ENCODE assay signal across 12 cellular contexts in the genomic region with DNA sequence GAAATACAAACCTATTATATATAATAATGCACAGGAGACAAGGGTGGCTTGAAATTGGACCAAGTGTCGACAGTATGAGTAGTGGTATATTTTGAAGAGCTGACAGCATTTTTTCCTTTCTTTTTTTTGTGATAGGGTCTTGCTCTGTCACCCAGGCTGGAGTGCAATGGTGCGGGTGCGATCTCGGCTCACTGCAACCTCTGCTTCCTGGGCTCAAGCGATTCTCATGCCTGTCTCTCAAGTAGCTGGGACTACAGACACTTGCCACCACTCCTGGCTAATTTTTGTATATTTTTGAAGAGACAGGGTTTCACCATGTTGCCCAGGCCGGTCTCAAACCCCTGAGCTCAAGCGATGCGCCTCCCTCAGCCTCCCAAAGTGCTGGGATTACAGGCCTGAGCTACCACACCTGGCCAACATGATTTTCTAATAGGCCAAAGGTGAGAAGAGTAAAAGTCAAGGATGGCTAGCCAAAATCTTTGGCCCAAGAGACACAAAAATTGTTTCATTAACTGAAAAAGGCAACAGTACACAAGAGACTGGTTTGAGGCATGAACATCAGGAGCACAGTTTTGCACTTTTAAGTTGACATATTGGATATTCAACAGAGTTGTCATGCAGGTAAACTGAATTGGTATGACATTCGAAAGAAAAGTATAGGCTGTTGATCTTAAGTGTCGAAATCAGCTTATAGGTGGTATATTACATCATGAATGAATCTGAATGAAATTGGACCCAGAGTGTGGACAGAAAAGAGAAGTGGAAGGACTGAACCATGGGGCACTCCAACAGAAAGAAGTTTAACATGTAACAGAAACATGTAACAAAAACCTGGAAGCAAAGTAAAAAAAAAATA. TPM values are rescaled to one million over a fixed set of nuclear protein-coding genes. Genes with fewer than 3 reads are reported as not detected.
DNase-seq lines count a peak whose midpoint lies in the region; FAIRE-seq and TF ChIP-seq lines count a peak whose summit lies in the region.
"Had no signal": no experiment of that assay in that cellular context is flagged by ENCODE, and none has a peak within 500 bp of the region (broad histone marks: within the 10 kb centered on the region; RNA-seq: fewer than 3 reads in every experiment).

No MANE protein-coding gene starts in this region.

- H3K27ac Mint-ChIP-seq in activated CD4-positive, alpha-beta memory T cell treated with anti-CD3 and anti-CD28 coated beads, Interleukin-2, amount 10 ng/mL, durations not matched to agents 7 days and 5 days: peak overlapping the region; percentile 65

- H2AFZ ChIP-seq in ACC112 (ENCODE audit: low read length, unreplicated experiment): no peak overlapping the region

- no peak overlapping the region for H4K8ac ChIP-seq in mesendoderm (ENCODE audit: low read depth, low read length)

- H3K27ac ChIP-seq in ACC112 (ENCODE audit: low read depth, low read length): peak overlapping the region; percentile 61
- H3K27ac ChIP-seq in mesendoderm (ENCODE audit: low read depth, low read length): no peak overlapping the region

- no peaks in the 10 kb centered on the region for H3K9me3 Mint-ChIP-seq in activated CD4-positive, alpha-beta memory T cell treated with anti-CD3 and anti-CD28 coated beads, Interleukin-2, amount 10 ng/mL, durations not matched to agents 7 days and 5 days

- H3K4me1 ChIP-seq in ACC112 (ENCODE audit: control insufficient read depth, insufficient read depth, low read length, unreplicated experiment) (peaks cover 50% of the 10 kb centered on the region), mesendoderm (ENCODE audit: control insufficient read depth, low read depth, low read length) (no peaks in the 10 kb centered on the region)

- POLR2A ChIA-PET in activated CD4-positive, alpha-beta memory T cell treated with anti-CD3 and anti-CD28 coated beads, Interleukin-2, amount 10 ng/mL, durations not matched to agents 7 days and 5 days (lab: Charles Lee): interaction anchor here (0.7 to 6.3 kb wide), 14 partner anchors 8 to 242 kb away, joined by 3 to 76 read pairs (median 4); a partner anchor contains a TSS

- no peak overlapping the region for H3K4ac ChIP-seq in mesendoderm (ENCODE audit: low read depth, low read length)

- H3K79me2 ChIP-seq in ACC112 (ENCODE audit: control insufficient read depth, insufficient read depth, low read length, unreplicated experiment): peaks cover 90% of the 10 kb centered on the region
- peaks cover 90% of the 10 kb centered on the region for H3K79me2 ChIP-seq in mesendoderm (ENCODE audit: control insufficient read depth, insufficient read depth, low read length)

- H3K27me3 ChIP-seq in ACC112 (ENCODE audit: insufficient read depth, low read length): no peaks in the 10 kb centered on the region
- H3K27me3 ChIP-seq in mesendoderm (ENCODE audit: insufficient read depth, low read length, poor library complexity): no peaks in the 10 kb centered on the region

- peaks cover 78% of the 10 kb centered on the region for H3K36me3 Mint-ChIP-seq in activated CD4-positive, alpha-beta memory T cell treated with anti-CD3 and anti-CD28 coated beads, Interleukin-2, amount 10 ng/mL, durations not matched to agents 7 days and 5 days (ENCODE audit: low read depth)

- H2BK5ac ChIP-seq in mesendoderm (ENCODE audit: low read length): no peak overlapping the region

- H3K56ac ChIP-seq in mesendoderm (ENCODE audit: low read length): no peak overlapping the region

- peaks cover 73% of the 10 kb centered on the region for H3K4me1 Mint-ChIP-seq in activated CD4-positive, alpha-beta memory T cell treated with anti-CD3 and anti-CD28 coated beads, Interleukin-2, amount 10 ng/mL, durations not matched to agents 7 days and 5 days

- no peaks in the 10 kb centered on the region for H3K79me1 ChIP-seq in mesendoderm (ENCODE audit: low read length)

- H4K5ac ChIP-seq in mesendoderm (ENCODE audit: low read length): no peak overlapping the region

- peak overlapping the region; percentile 10 for H3K9ac ChIP-seq in mesendoderm (ENCODE audit: low read length)

- no peak overlapping the region for H3K4me3 ChIP-seq in ACC112 (ENCODE audit: low read depth, low read length)
- H3K4me3 ChIP-seq in mesendoderm (ENCODE audit: low read length): no peak overlapping the region
- H3K4me3 ChIP-seq in foreskin fibroblast (ENCODE audit: low read depth in 1 of 2, low read length in 2 of 2): no peak overlapping the region
- H3K4me3 ChIP-seq: skin epidermis had no signal

- peaks cover 42% of the 10 kb centered on the region for H3K36me3 ChIP-seq in ACC112 (ENCODE audit: insufficient read depth, low read length)
- peaks cover 3% of the 10 kb centered on the region for H3K36me3 ChIP-seq in mesendoderm (ENCODE audit: control insufficient read depth, insufficient read depth, low read length)

- H3K18ac ChIP-seq in mesendoderm (ENCODE audit: low read length): no peak overlapping the region

- H2BK120ac ChIP-seq in mesendoderm (ENCODE audit: low read depth, low read length): no peak overlapping the region

- WGBS in mesendoderm (ENCODE audit: extremely low coverage, insufficient coverage, low lambda C conversion rate): no CpG with 5 or more reads among the region's 10 CpGs

- H3K27me3 Mint-ChIP-seq in activated CD4-positive, alpha-beta memory T cell treated with anti-CD3 and anti-CD28 coated beads, Interleukin-2, amount 10 ng/mL, durations not matched to agents 7 days and 5 days: no peaks in the 10 kb centered on the region

- no peak for TF ChIP-seq CTCF in foreskin fibroblast (IDR thresholded peaks at IDR 0.05; ENCODE audit: low read depth, low read length)

- DNase-seq in GM12891 (ENCODE audit: insufficient read length, low spot score) (no peak), mesendoderm (no peak), foreskin fibroblast (no peak), GOT3 (lab: John Stamatoyannopoulos, UW) (no peak), DMS153 treated with DMSO at 0.1 percent for 48 hours (lab: John Stamatoyannopoulos, UW; ENCODE audit: unreplicated experiment) (no peak), UCSD-AML1 (lab: John Stamatoyannopoulos, UW; ENCODE audit: unreplicated experiment) (no peak)
- DNase-seq in activated CD4-positive, alpha-beta memory T cell treated with anti-CD3 and anti-CD28 coated beads, Interleukin-2, amount 10 ng/mL, durations not matched to agents 7 days and 5 days: no peak
- DNase-seq: DMS79; NCI-H1092 treated with DMSO at 0.1 percent for 48 hours; stimulated activated CD8-positive, alpha-beta memory T cell treated with anti-CD3 and anti-CD28 coated beads, Interleukin-4, amount 100 ng/mL, for 48 hours had no signal

- FAIRE-seq in GM12891 (lab: Jason Lieb, UNC): no peak

- H3K4me2 ChIP-seq in mesendoderm (ENCODE audit: low read length): no peak overlapping the region

- no peak overlapping the region for H3K23ac ChIP-seq in mesendoderm (ENCODE audit: low read length)

- H3K4me3 Mint-ChIP-seq in activated CD4-positive, alpha-beta memory T cell treated with anti-CD3 and anti-CD28 coated beads, Interleukin-2, amount 10 ng/mL, durations not matched to agents 7 days and 5 days: peak overlapping the region; percentile 22

- TF ChIP-seq POLR2A in GM12891 (IDR thresholded peaks at IDR 0.05; ENCODE audit: low read depth, low read length): peak; percentile 63

- H2BK15ac ChIP-seq in mesendoderm (replicated peaks; ENCODE audit: low read depth): no peak overlapping the region

- H2AK5ac ChIP-seq in mesendoderm (ENCODE audit: low read length): no peak overlapping the region

- CTCF ChIA-PET in activated CD4-positive, alpha-beta memory T cell treated with anti-CD3 and anti-CD28 coated beads, Interleukin-2, amount 10 ng/mL, durations not matched to agents 7 days and 5 days (lab: Charles Lee): interaction anchor here (0.6 to 2.3 kb wide), 4 partner anchors 15 to 80 kb away, joined by 3 to 5 read pairs (median 4); no protein-coding TSS in a partner anchor

TF ChIP-seq in GM12891, 5 proteins besides CTCF, POLR2A, EP300 and RAD21:
- peak; percentile 42; the same call in 1 of the 2 replicates for TF ChIP-seq SPI1 (IDR thresholded peaks at IDR 0.05; ENCODE audit: low read depth, low read length)
- no peak for TF ChIP-seq POU2F2 (IDR thresholded peaks at IDR 0.05; ENCODE audit: low read depth, low read length)

RNA-seq across cellular contexts. Expression of a gene that starts 12.5 kb away (rescaled TPM):
- 626 TPM for polyA plus RNA-seq in GM12891 (2012; ENCODE audit: low read depth, missing spikeins)
- total RNA-seq in activated CD4-positive, alpha-beta memory T cell treated with anti-CD3 and anti-CD28 coated beads, Interleukin-2, amount 10 ng/mL, durations not matched to agents 7 days and 5 days: 100 to 1,000 TPM; 689 to 710 TPM
- polyA plus RNA-seq in mesendoderm (2013, experiment 1 of 2): 1,460 TPM
- polyA plus RNA-seq in mesendoderm (2013, experiment 2 of 2): 1,374 TPM

RNA-seq across cellular contexts. Expression of a gene that starts 23.1 kb away (rescaled TPM):
- polyA plus RNA-seq in GM12891 (2012; ENCODE audit: low read depth, missing spikeins): 0.13 TPM
- not detected for total RNA-seq in activated CD4-positive, alpha-beta memory T cell treated with anti-CD3 and anti-CD28 coated beads, Interleukin-2, amount 10 ng/mL, durations not matched to agents 7 days and 5 days
- 0.55 TPM for polyA plus RNA-seq in mesendoderm (2013, experiment 1 of 2)
- 0.70 TPM for polyA plus RNA-seq in mesendoderm (2013, experiment 2 of 2)
